10 cellular contexts compared by ENCODE assay signal in the genomic region with DNA sequence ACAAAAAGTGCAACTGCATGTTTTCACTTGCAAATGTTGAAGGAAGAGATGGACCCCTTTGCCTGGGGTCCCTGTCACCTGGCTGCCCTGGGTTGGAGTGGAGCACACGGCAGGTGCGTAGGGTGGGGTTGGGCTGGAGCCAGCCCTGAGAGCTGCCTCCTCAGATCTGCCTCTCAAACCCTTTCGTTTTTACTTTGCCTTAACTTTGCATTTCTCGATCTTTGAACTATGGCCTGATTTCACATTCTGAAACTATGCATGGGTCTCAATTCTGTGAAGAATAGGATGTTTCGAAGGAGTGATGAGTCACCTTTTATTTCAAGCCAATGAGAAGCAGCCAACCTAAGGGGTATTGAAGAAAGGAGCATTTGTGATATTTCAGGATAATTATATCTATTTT.
DNase-seq lines count a peak whose midpoint lies in the region; ATAC-seq lines count a peak whose summit lies in the region.
"Had no signal": no experiment of that assay in that cellular context is flagged by ENCODE, and none has a peak within 500 bp of the region (broad histone marks: within the 10 kb centered on the region; RNA-seq: fewer than 3 reads in every experiment).

No MANE protein-coding gene starts in this region.

- ATAC-seq in HG02870 (IDR thresholded peaks at IDR 0.05; ENCODE audit: unreplicated experiment): peak; percentile 93

- no peaks in the 10 kb centered on the region for H3K36me3 Mint-ChIP-seq in T-helper 2 cell treated with Interferon-gamma antibody and Interleukin-4, amounts not matched to agents 5 μg/mL and 100 μg/mL, for 36 hours (ENCODE audit: low read depth)

- peaks cover 49% of the 10 kb centered on the region for H3K4me1 Mint-ChIP-seq in T-helper 2 cell treated with Interferon-gamma antibody and Interleukin-4, amounts not matched to agents 5 μg/mL and 100 μg/mL, for 36 hours (ENCODE audit: low read depth)

- H3K27me3 Mint-ChIP-seq in T-helper 2 cell treated with Interferon-gamma antibody and Interleukin-4, amounts not matched to agents 5 μg/mL and 100 μg/mL, for 36 hours (ENCODE audit: low read depth): peaks cover 30% of the 10 kb centered on the region

- DNase-seq in stimulated activated naive CD4-positive, alpha-beta T cell treated with Interleukin-2 at 50 U/mL for 16 hours (lab: John Stamatoyannopoulos, UW): peak; percentile 29
- no peak for DNase-seq in stimulated activated naive CD4-positive, alpha-beta T cell (lab: John Stamatoyannopoulos, UW)
- peak; percentile 56 for DNase-seq in T-helper 2 cell treated with Interferon-gamma antibody and Interleukin-4, amounts not matched to agents 5 μg/mL and 100 μg/mL, for 36 hours (ENCODE audit: low spot score)
- no peak for DNase-seq in NCI-H774 (lab: John Stamatoyannopoulos, UW)
- DNase-seq in NCI-H82 (lab: John Stamatoyannopoulos, UW): no peak
- DNase-seq in occipital lobe (lab: John Stamatoyannopoulos, UW): no peak
- no peak for DNase-seq in DMS114 treated with DMSO at 0.1 percent for 48 hours (lab: John Stamatoyannopoulos, UW; ENCODE audit: unreplicated experiment)
- DNase-seq: Calu3, NCI-H2081 treated with DMSO at 0.1 percent for 48 hours had no signal

- H3K4me3 Mint-ChIP-seq in T-helper 2 cell treated with Interferon-gamma antibody and Interleukin-4, amounts not matched to agents 5 μg/mL and 100 μg/mL, for 36 hours: peak overlapping the region; percentile 69

- H3K27ac Mint-ChIP-seq in T-helper 2 cell treated with Interferon-gamma antibody and Interleukin-4, amounts not matched to agents 5 μg/mL and 100 μg/mL, for 36 hours: peak overlapping the region; percentile 73

- no peaks in the 10 kb centered on the region for H3K9me3 Mint-ChIP-seq in T-helper 2 cell treated with Interferon-gamma antibody and Interleukin-4, amounts not matched to agents 5 μg/mL and 100 μg/mL, for 36 hours

Comparison
In these comparisons a context has a peak if more than half of its experiments do, and no peak if none do; other contexts are left out.
1. DNase-seq: peak in stimulated activated naive CD4-positive, alpha-beta T cell treated with Interleukin-2 at 50 U/mL for 16 hours (single experiment) and T-helper 2 cell treated with Interferon-gamma antibody and Interleukin-4, amounts not matched to agents 5 μg/mL and 100 μg/mL, for 36 hours (single experiment); none in stimulated activated naive CD4-positive, alpha-beta T cell (0 of 6), NCI-H774 (single experiment), NCI-H82 (single experiment), occipital lobe (single experiment) and DMS114 treated with DMSO at 0.1 percent for 48 hours (single experiment).